ENCODE assay signal across 1 cellular context in genomic region chr12:48956279-48957140, GRCh38.
TF ChIP-seq lines count a peak whose summit lies in the region.

No MANE protein-coding gene starts in this region.

TF ChIP-seq in HepG2, 621 proteins besides CTCF, POLR2A, EP300 and RAD21 (continues in another document):
- TF ChIP-seq ZNF329 (CRISPR knock-in tag; IDR thresholded peaks at IDR 0.05; ENCODE audit: low read depth): 0 out of 2 replicates have a peak, but pooled peaks have one; percentile 21
- TF ChIP-seq PHF5A (CRISPR knock-in tag; IDR thresholded peaks at IDR 0.05; ENCODE audit: low read depth, unreplicated experiment): no peak
- no peak for TF ChIP-seq ZFY (CRISPR knock-in tag; IDR thresholded peaks at IDR 0.05)
- 0 out of 2 replicates have a peak, but pooled peaks have one; percentile 37 for TF ChIP-seq ZNF674 (CRISPR knock-in tag; IDR thresholded peaks at IDR 0.05; ENCODE audit: low read depth)
- TF ChIP-seq, protein P1, sequence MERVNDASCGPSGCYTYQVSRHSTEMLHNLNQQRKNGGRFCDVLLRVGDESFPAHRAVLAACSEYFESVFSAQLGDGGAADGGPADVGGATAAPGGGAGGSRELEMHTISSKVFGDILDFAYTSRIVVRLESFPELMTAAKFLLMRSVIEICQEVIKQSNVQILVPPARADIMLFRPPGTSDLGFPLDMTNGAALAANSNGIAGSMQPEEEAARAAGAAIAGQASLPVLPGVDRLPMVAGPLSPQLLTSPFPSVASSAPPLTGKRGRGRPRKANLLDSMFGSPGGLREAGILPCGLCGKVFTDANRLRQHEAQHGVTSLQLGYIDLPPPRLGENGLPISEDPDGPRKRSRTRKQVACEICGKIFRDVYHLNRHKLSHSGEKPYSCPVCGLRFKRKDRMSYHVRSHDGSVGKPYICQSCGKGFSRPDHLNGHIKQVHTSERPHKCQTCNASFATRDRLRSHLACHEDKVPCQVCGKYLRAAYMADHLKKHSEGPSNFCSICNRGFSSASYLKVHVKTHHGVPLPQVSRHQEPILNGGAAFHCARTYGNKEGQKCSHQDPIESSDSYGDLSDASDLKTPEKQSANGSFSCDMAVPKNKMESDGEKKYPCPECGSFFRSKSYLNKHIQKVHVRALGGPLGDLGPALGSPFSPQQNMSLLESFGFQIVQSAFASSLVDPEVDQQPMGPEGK (CRISPR knock-in tag; IDR thresholded peaks at IDR 0.05): peak; percentile 57
- TF ChIP-seq ZNF605 (CRISPR knock-in tag; IDR thresholded peaks at IDR 0.05): 0 out of 2 replicates have a peak, but pooled peaks have one; percentile 13
- peak; percentile 6; the same call in 1 of the 2 replicates for TF ChIP-seq PITX1 (CRISPR knock-in tag; IDR thresholded peaks at IDR 0.05)
- TF ChIP-seq ZNF275 (CRISPR knock-in tag; IDR thresholded peaks at IDR 0.05; ENCODE audit: borderline replicate concordance): 0 out of 2 replicates have a peak, but pooled peaks have one; percentile 27
- peak; percentile 58; the same call in 1 of the 2 replicates for TF ChIP-seq ELF4 (CRISPR knock-in tag; IDR thresholded peaks at IDR 0.05; ENCODE audit: borderline replicate concordance)
- no peak for TF ChIP-seq SOX6 (IDR thresholded peaks at IDR 0.05)
- TF ChIP-seq SOX6 (CRISPR knock-in tag; IDR thresholded peaks at IDR 0.05): peak; percentile 19
- peak; percentile 46 for TF ChIP-seq PCBP2 (optimal IDR thresholded peaks at IDR 0.05; ENCODE audit: low read depth, low read length, poor library complexity, severe bottlenecking)
- no peak for TF ChIP-seq POLR2AphosphoS5 (IDR thresholded peaks at IDR 0.05; ENCODE audit: low read depth, low read length)
- TF ChIP-seq, protein P2, sequence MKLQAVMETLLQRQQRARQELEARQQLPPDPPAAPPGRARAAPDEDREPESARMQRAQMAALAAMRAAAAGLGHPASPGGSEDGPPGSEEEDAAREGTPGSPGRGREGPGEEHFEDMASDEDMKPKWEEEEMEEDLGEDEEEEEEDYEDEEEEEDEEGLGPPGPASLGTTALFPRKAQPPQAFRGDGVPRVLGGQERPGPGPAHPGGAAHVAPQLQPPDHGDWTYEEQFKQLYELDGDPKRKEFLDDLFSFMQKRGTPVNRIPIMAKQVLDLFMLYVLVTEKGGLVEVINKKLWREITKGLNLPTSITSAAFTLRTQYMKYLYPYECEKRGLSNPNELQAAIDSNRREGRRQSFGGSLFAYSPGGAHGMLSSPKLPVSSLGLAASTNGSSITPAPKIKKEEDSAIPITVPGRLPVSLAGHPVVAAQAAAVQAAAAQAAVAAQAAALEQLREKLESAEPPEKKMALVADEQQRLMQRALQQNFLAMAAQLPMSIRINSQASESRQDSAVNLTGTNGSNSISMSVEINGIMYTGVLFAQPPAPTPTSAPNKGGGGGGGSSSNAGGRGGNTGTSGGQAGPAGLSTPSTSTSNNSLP (IDR thresholded peaks at IDR 0.05; ENCODE audit: low read depth, low read length): no peak
- 0 out of 2 replicates have a peak, but pooled peaks have one; percentile 19 for TF ChIP-seq ZNF138 (CRISPR knock-in tag; IDR thresholded peaks at IDR 0.05; ENCODE audit: low read depth)
- no peak for TF ChIP-seq CREB1 (IDR thresholded peaks at IDR 0.05)
- TF ChIP-seq CREB1 (CRISPR knock-in tag; IDR thresholded peaks at IDR 0.05): peak; percentile 54
- peak; percentile 76 for TF ChIP-seq ZSCAN25 (CRISPR knock-in tag; IDR thresholded peaks at IDR 0.05)
- TF ChIP-seq, protein P3, sequence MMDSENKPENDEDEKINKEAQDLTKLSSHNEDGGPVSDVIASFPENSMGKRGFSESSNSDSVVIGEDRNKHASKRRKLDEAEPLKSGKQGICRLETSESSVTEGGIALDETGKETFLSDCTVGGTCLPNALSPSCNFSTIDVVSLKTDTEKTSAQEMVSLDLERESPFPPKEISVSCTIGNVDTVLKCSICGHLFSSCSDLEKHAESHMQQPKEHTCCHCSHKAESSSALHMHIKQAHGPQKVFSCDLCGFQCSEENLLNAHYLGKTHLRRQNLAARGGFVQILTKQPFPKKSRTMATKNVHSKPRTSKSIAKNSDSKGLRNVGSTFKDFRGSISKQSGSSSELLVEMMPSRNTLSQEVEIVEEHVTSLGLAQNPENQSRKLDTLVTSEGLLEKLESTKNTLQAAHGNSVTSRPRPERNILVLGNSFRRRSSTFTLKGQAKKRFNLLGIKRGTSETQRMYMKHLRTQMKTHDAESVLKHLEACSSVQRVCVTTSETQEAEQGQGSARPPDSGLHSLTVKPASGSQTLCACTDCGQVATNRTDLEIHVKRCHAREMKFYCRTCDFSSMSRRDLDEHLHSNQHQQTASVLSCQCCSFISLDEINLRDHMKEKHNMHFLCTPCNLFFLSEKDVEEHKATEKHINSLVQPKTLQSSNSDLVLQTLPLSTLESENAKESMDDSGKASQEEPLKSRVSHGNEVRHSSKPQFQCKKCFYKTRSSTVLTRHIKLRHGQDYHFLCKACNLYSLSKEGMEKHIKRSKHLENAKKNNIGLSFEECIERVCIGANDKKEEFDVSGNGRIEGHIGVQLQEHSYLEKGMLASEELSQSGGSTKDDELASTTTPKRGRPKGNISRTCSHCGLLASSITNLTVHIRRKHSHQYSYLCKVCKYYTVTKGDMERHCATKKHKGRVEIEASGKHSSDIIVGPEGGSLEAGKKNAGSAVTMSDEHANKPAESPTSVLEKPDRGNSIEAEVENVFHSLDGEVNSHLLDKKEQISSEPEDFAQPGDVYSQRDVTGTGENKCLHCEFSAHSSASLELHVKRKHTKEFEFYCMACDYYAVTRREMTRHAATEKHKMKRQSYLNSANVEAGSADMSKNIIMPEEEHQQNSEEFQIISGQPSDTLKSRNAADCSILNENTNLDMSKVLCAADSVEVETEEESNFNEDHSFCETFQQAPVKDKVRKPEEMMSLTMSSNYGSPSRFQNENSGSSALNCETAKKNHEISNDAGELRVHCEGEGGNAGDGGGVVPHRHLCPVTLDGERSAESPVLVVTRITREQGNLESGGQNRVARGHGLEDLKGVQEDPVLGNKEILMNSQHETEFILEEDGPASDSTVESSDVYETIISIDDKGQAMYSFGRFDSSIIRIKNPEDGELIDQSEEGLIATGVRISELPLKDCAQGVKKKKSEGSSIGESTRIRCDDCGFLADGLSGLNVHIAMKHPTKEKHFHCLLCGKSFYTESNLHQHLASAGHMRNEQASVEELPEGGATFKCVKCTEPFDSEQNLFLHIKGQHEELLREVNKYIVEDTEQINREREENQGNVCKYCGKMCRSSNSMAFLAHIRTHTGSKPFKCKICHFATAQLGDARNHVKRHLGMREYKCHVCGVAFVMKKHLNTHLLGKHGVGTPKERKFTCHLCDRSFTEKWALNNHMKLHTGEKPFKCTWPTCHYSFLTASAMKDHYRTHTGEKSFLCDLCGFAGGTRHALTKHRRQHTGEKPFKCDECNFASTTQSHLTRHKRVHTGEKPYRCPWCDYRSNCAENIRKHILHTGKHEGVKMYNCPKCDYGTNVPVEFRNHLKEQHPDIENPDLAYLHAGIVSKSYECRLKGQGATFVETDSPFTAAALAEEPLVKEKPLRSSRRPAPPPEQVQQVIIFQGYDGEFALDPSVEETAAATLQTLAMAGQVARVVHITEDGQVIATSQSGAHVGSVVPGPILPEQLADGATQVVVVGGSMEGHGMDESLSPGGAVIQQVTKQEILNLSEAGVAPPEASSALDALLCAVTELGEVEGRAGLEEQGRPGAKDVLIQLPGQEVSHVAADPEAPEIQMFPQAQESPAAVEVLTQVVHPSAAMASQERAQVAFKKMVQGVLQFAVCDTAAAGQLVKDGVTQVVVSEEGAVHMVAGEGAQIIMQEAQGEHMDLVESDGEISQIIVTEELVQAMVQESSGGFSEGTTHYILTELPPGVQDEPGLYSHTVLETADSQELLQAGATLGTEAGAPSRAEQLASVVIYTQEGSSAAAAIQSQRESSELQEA (CRISPR knock-in tag; IDR thresholded peaks at IDR 0.05; ENCODE audit: not compliant biosample characterization): no peak
- 0 out of 2 replicates have a peak, but pooled peaks have one; percentile 8 for TF ChIP-seq ESRRA (CRISPR knock-in tag; IDR thresholded peaks at IDR 0.05; ENCODE audit: low read depth)
- TF ChIP-seq, protein P4, sequence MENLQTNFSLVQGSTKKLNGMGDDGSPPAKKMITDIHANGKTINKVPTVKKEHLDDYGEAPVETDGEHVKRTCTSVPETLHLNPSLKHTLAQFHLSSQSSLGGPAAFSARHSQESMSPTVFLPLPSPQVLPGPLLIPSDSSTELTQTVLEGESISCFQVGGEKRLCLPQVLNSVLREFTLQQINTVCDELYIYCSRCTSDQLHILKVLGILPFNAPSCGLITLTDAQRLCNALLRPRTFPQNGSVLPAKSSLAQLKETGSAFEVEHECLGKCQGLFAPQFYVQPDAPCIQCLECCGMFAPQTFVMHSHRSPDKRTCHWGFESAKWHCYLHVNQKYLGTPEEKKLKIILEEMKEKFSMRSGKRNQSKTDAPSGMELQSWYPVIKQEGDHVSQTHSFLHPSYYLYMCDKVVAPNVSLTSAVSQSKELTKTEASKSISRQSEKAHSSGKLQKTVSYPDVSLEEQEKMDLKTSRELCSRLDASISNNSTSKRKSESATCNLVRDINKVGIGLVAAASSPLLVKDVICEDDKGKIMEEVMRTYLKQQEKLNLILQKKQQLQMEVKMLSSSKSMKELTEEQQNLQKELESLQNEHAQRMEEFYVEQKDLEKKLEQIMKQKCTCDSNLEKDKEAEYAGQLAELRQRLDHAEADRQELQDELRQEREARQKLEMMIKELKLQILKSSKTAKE (CRISPR knock-in tag; IDR thresholded peaks at IDR 0.05; ENCODE audit: borderline replicate concordance): no peak
- peak; percentile 47 for TF ChIP-seq NFYB (CRISPR knock-in tag; IDR thresholded peaks at IDR 0.05)
- 0 out of 2 replicates have a peak, but pooled peaks have one; percentile 21 for TF ChIP-seq POGZ (CRISPR knock-in tag; IDR thresholded peaks at IDR 0.05)
- 0 out of 2 replicates have a peak, but pooled peaks have one; percentile 19 for TF ChIP-seq MAZ (IDR thresholded peaks at IDR 0.05; ENCODE audit: borderline replicate concordance, low read depth, low read length)
- TF ChIP-seq MAZ (CRISPR knock-in tag; IDR thresholded peaks at IDR 0.05; ENCODE audit: low read depth): peak; percentile 31; the same call in 1 of the 2 replicates
- TF ChIP-seq ZSCAN31 (CRISPR knock-in tag; IDR thresholded peaks at IDR 0.05; ENCODE audit: low read depth): 0 out of 2 replicates have a peak, but pooled peaks have one; percentile 18
- peak; percentile 15; the same call in 1 of the 2 replicates for TF ChIP-seq YEATS2 (CRISPR knock-in tag; IDR thresholded peaks at IDR 0.05; ENCODE audit: borderline replicate concordance)
- no peak for TF ChIP-seq GABPB1 (CRISPR knock-in tag; IDR thresholded peaks at IDR 0.05)
- 0 out of 2 replicates have a peak, but pooled peaks have one; percentile 5 for TF ChIP-seq ZNF616 (CRISPR knock-in tag; IDR thresholded peaks at IDR 0.05; ENCODE audit: low read depth)
- TF ChIP-seq SAP130 (CRISPR knock-in tag; IDR thresholded peaks at IDR 0.05; ENCODE audit: low read depth): peak; percentile 52
- no peak for TF ChIP-seq ZNF143 (CRISPR knock-in tag; IDR thresholded peaks at IDR 0.05)
- 0 out of 2 replicates have a peak, but pooled peaks have one; percentile 3 for TF ChIP-seq ZMAT3 (CRISPR knock-in tag; conservative IDR thresholded peaks at IDR 0.05)
- no peak for TF ChIP-seq GABPA (IDR thresholded peaks at IDR 0.05; ENCODE audit: low read depth, low read length)
- TF ChIP-seq GABPA (CRISPR knock-in tag; IDR thresholded peaks at IDR 0.05; ENCODE audit: low read depth): peak; percentile 26; the same call in 1 of the 2 replicates
- TF ChIP-seq ZNF788 (CRISPR knock-in tag; IDR thresholded peaks at IDR 0.05; ENCODE audit: borderline replicate concordance): peak; percentile 16; the same call in 1 of the 2 replicates
- TF ChIP-seq ZNF563 (CRISPR knock-in tag; IDR thresholded peaks at IDR 0.05): 0 out of 2 replicates have a peak, but pooled peaks have one; percentile 33
- peak; percentile 68; the same call in 1 of the 2 replicates for TF ChIP-seq ZNF281 (CRISPR knock-in tag; IDR thresholded peaks at IDR 0.05; ENCODE audit: borderline replicate concordance)
- TF ChIP-seq MXD1 (CRISPR knock-in tag; IDR thresholded peaks at IDR 0.05): peak; percentile 54; the same call in 1 of the 2 replicates
- no peak for TF ChIP-seq KLF12 (CRISPR knock-in tag; IDR thresholded peaks at IDR 0.05; ENCODE audit: borderline replicate concordance)
- peak; percentile 8; the same call in 1 of the 2 replicates for TF ChIP-seq KMT2A (CRISPR knock-in tag; IDR thresholded peaks at IDR 0.05)
